In genomic region chr10:11707936-11708335, GRCh38 we compare ENCODE assay signal across 17 cellular contexts. TPM values are rescaled to one million over a fixed set of nuclear protein-coding genes. Genes with fewer than 3 reads are reported as not detected.
A peak's percentile ranks its signal among the peaks of the same experiment; 100 is the strongest.
DNase-seq lines count a peak whose midpoint lies in the region; ATAC-seq, FAIRE-seq and TF ChIP-seq lines count a peak whose summit lies in the region.
"Had no signal": no experiment of that assay in that cellular context is flagged by ENCODE, and none has a peak within 500 bp of the region (broad histone marks: within the 10 kb centered on the region; RNA-seq: fewer than 3 reads in every experiment).

No MANE protein-coding gene starts in this region.

- 66% methylated on average over 11 of the region's 12 CpGs for WGBS in K562 (ENCODE audit: insufficient coverage, low coverage, missing lambda C conversion rate)
- 36% methylated on average over 8 of the region's 12 CpGs for WGBS in right lobe of liver (ENCODE audit: insufficient coverage, low coverage, low lambda C conversion rate, missing lambda C conversion rate)
- WGBS in mesenchymal stem cell: 67% methylated on average over 12 of the region's 12 CpGs

- H3K23ac ChIP-seq in mesenchymal stem cell (ENCODE audit: low read length in 2 of 2): no peak overlapping the region

- no peaks in the 10 kb centered on the region for H3K36me3 ChIP-seq in K562 (ENCODE audit: control insufficient read depth, insufficient read depth, low read length)
- H3K36me3 ChIP-seq in right lobe of liver: no peaks in the 10 kb centered on the region
- H3K36me3 ChIP-seq in upper lobe of right lung: no peaks in the 10 kb centered on the region
- H3K36me3 ChIP-seq in mesenchymal stem cell (ENCODE audit: control insufficient read depth in 1 of 2, insufficient read depth in 2 of 2, low read depth in 1 of 2, low read length in 2 of 2): no peaks in the 10 kb centered on the region

- no peak overlapping the region for H4K8ac ChIP-seq in mesenchymal stem cell (ENCODE audit: low read length)

- ATAC-seq in K562 (no peak), right lobe of liver (peak in 3 of 4 donors; percentile 25 to 38 (median 31)), upper lobe of right lung (peak; percentile 74)
- ATAC-seq: GM12878, GM23338 had no signal

- H3K9me3 ChIP-seq in K562 (replicated peaks; ENCODE audit: control insufficient read depth, insufficient read depth, low read depth, low read length): no peaks in the 10 kb centered on the region
- no peaks in the 10 kb centered on the region for H3K9me3 ChIP-seq in right lobe of liver
- no peaks in the 10 kb centered on the region for H3K9me3 ChIP-seq in upper lobe of right lung
- H3K9me3 ChIP-seq in mesenchymal stem cell (ENCODE audit: control insufficient read depth, low read length): no peaks in the 10 kb centered on the region

- intact Hi-C loops in K562 (cut with micrococcal nuclease) (no loop called here), right lobe of liver (cut with DNase I) (no loop called here), upper lobe of right lung (cut with DNase I) (no loop called here)

- no peak overlapping the region for H2AK5ac ChIP-seq in mesenchymal stem cell (ENCODE audit: low read length, severe bottlenecking)

- no peak overlapping the region for H2BK15ac ChIP-seq in mesenchymal stem cell (ENCODE audit: low read depth, poor library complexity, severe bottlenecking)

- TF ChIP-seq RAD21 in K562 (CRISPR knock-in tag; conservative IDR thresholded peaks at IDR 0.05 in 1 of 2, IDR thresholded peaks at IDR 0.05 in 1 of 2): no peak

- BruUV-seq in K562 (replicated peaks; lab: Mats Ljungman, UMichigan): no TSS peak

- CTCF ChIA-PET in K562 (lab: Yijun Ruan, JAX; ENCODE audit: low intra/inter-chr PET ratio): no interaction called here

- H3K79me1 ChIP-seq in mesenchymal stem cell (replicated peaks; ENCODE audit: low read length, poor library complexity, severe bottlenecking): no peaks in the 10 kb centered on the region

- no peaks in the 10 kb centered on the region for H3K27me3 ChIP-seq in K562 (ENCODE audit: control insufficient read depth in 2 of 2, insufficient read depth in 2 of 2, low read length in 2 of 2)
- no peaks in the 10 kb centered on the region for H3K27me3 ChIP-seq in right lobe of liver
- H3K27me3 ChIP-seq in upper lobe of right lung: no peaks in the 10 kb centered on the region
- H3K27me3 ChIP-seq in mesenchymal stem cell (ENCODE audit: control insufficient read depth in 1 of 2, insufficient read depth in 1 of 2, low read length in 2 of 2): peaks cover 23 to 42% of the 10 kb centered on the region in 2 experiments

- H3K18ac ChIP-seq in mesenchymal stem cell (ENCODE audit: low read depth in 1 of 2, low read length in 2 of 2): no peak overlapping the region

- TF ChIP-seq EP300 in K562 (IDR thresholded peaks at IDR 0.05; ENCODE audit: low read length): no peak

- in situ Hi-C loops in K562 (cut with MboI): no loop called here

- no peak overlapping the region for H3K14ac ChIP-seq in mesenchymal stem cell (ENCODE audit: low read length in 2 of 2)

- no peaks in the 10 kb centered on the region for H4K20me1 ChIP-seq in K562 (replicated peaks; ENCODE audit: control insufficient read depth, insufficient read depth, low read length)

- no peaks in the 10 kb centered on the region for H3K79me2 ChIP-seq in K562 (ENCODE audit: control insufficient read depth, insufficient read depth, low read length)

- no peak overlapping the region for H2BK120ac ChIP-seq in mesenchymal stem cell (ENCODE audit: low read depth, low read length)

- no peak for TF ChIP-seq POLR2A in K562 (conservative IDR thresholded peaks at IDR 0.05)
- TF ChIP-seq POLR2A in right lobe of liver (IDR thresholded peaks at IDR 0.05): no peak

- DNase-seq in DMS 273 treated with DMSO at 0.1 percent for 48 hours (lab: John Stamatoyannopoulos, UW) (peak; percentile 46), K562 (ENCODE audit: extremely low read depth in 1 of 4, low spot score in 3 of 4) (no peak), right lobe of liver (no peak), upper lobe of right lung (no peak), GOT3 (lab: John Stamatoyannopoulos, UW) (no peak), T-helper 1 cell (no peak), mesenchymal stem cell (no peak)
- DNase-seq: AML-193, NCI-H1092 treated with DMSO at 0.1 percent for 48 hours, NCI-H2029 treated with DMSO at 0.1 percent for 48 hours, NCI-H526 treated with DMSO at 0.1 percent for 48 hours, Right ventricle myocardium superior had no signal

- H3K4me1 ChIP-seq in K562 (replicated peaks in 1 of 2; ENCODE audit: control insufficient read depth in 2 of 2, insufficient read depth in 2 of 2, low read length in 2 of 2) (peaks cover 39 to 54% of the 10 kb centered on the region in 2 experiments), right lobe of liver (peaks cover 0 to 24% (median 10%) of the 10 kb centered on the region in 4 donors), upper lobe of right lung (no peaks in the 10 kb centered on the region), mesenchymal stem cell (ENCODE audit: control insufficient read depth, insufficient read depth, low read depth, low read length) (no peaks in the 10 kb centered on the region)

- no peak overlapping the region for H3K9ac ChIP-seq in K562 (ENCODE audit: insufficient read depth in 1 of 2, low read depth in 2 of 2, low read length in 2 of 2)
- H3K9ac ChIP-seq in mesenchymal stem cell (ENCODE audit: low read length): no peak overlapping the region

- H2BK12ac ChIP-seq in mesenchymal stem cell (ENCODE audit: low read length in 2 of 2): no peak overlapping the region

- H3K27ac ChIP-seq in K562 (ENCODE audit: extremely low read depth, low read depth, low read length) (no peak overlapping the region), right lobe of liver (no peak overlapping the region), upper lobe of right lung (no peak overlapping the region), mesenchymal stem cell (ENCODE audit: low read length, poor library complexity, severe bottlenecking) (no peak overlapping the region)
- H3K27ac ChIP-seq: C4-2B had no signal

- TF ChIP-seq CTCF in K562 (IDR thresholded peaks at IDR 0.05 in 2 of 3, conservative IDR thresholded peaks at IDR 0.05 in 1 of 3; ENCODE audit: insufficient read depth in 2 of 3, low read depth in 1 of 3, low read length in 3 of 3) (no peak), right lobe of liver (IDR thresholded peaks at IDR 0.05) (no peak), upper lobe of right lung (IDR thresholded peaks at IDR 0.05) (no peak)

- H2BK5ac ChIP-seq in mesenchymal stem cell (ENCODE audit: low read depth, low read length, poor library complexity, severe bottlenecking): no peak overlapping the region

- no peak overlapping the region for H4K91ac ChIP-seq in mesenchymal stem cell (ENCODE audit: low read length)

- H3K9me1 ChIP-seq in K562 (ENCODE audit: control insufficient read depth, insufficient read depth, low read length): no peaks in the 10 kb centered on the region

- POLR2A ChIA-PET in K562 (lab: Yijun Ruan, JAX): interaction anchor here (1.3 kb wide), 2 partner anchors 9 to 50 kb away, joined by 3 to 4 read pairs; no protein-coding TSS in a partner anchor

- H2AFZ ChIP-seq in K562 (ENCODE audit: low read depth, low read length): 0 out of 2 replicates have a peak overlapping the region, but pooled peaks have one; percentile 32
- H2AFZ ChIP-seq in mesenchymal stem cell (ENCODE audit: low read depth, low read length): no peak overlapping the region
- H2AFZ ChIP-seq: GM23338 had no signal

- no peak overlapping the region for H3K4me2 ChIP-seq in K562 (ENCODE audit: insufficient read depth, low read length)
- H3K4me2 ChIP-seq in mesenchymal stem cell (ENCODE audit: low read length, poor library complexity, severe bottlenecking): no peak overlapping the region
- H3K4me2 ChIP-seq: GM23338 had no signal

- FAIRE-seq in K562 (lab: Jason Lieb, UNC): no peak
- FAIRE-seq: GM12878, RCC 7860 had no signal

- H3K4me3 ChIP-seq in K562: no peak overlapping the region
- H3K4me3 ChIP-seq in right lobe of liver: no peak overlapping the region
- H3K4me3 ChIP-seq in upper lobe of right lung: no peak overlapping the region
- no peak overlapping the region for H3K4me3 ChIP-seq in mesenchymal stem cell (ENCODE audit: insufficient read depth in 1 of 2, low read depth in 1 of 2, low read length in 2 of 2)
- H3K4me3 ChIP-seq: GM12878, GM23338 had no signal

- H3K4ac ChIP-seq in mesenchymal stem cell (ENCODE audit: low read depth in 1 of 2, low read length in 2 of 2): no peak overlapping the region

TF ChIP-seq in K562, 482 proteins besides CTCF, POLR2A, EP300 and RAD21 (continues in another document):
- TF ChIP-seq PPARD (CRISPR knock-in tag; IDR thresholded peaks at IDR 0.05): no peak
- no peak for TF ChIP-seq CBFA2T2 (conservative IDR thresholded peaks at IDR 0.05)

RNA-seq across cellular contexts. Expression of gene ECHDC3, which starts 34.2 kb away (rescaled TPM):
- total RNA-seq in K562 (2011; cell fraction: chromatin; rRNA removed; ENCODE audit: low replicate concordance): 4.0 and 10.2 TPM in 2 replicates
- 9.7 and 10.3 TPM in 2 replicates for total RNA-seq in K562 (2011; cell fraction: nucleolus; rRNA removed)
- 5.5 and 5.7 TPM in 2 replicates for total RNA-seq in K562 (2011; cell fraction: nucleoplasm; rRNA removed)
- total RNA-seq in K562 (2014; rRNA removed) (19.4 and 25.7 TPM in 2 replicates), K562 (2014; rRNA removed; fragmentation: Illumina TruSeq; extraction: Trizol) (8.9 and 9.0 TPM in 2 replicates), K562 (2015; rRNA removed; fragmentation: Illumina TruSeq; extraction: Trizol) (12.6 and 14.0 TPM in 2 replicates), K562 (2021) (17.3 and 17.9 TPM in 2 replicates), right lobe of liver (100 to 1,000 TPM in 5 of 6 experiments, 10 to 100 TPM in 1; 85.0 to 304 (median 130) TPM), upper lobe of right lung (39.4 TPM)
- polyA plus RNA-seq in K562 (2011; rRNA removed) (16.1 and 21.9 TPM in 2 replicates), K562 (2014; fragmentation: Illumina TruSeq; extraction: Trizol) (15.7 and 17.1 TPM in 2 replicates), K562 (2014; fragmentation: Nextera tagmentation; extraction: Ambion mirVana) (under 1 TPM; 0.53 to 0.67 TPM), K562 (2014; rRNA removed) (10.0 and 17.7 TPM in 2 replicates)
- 17.5 and 35.2 TPM in 2 replicates for polyA plus RNA-seq in K562 (2011; cell fraction: cytosol; rRNA removed)
- 14.3 and 27.7 TPM in 2 replicates for polyA plus RNA-seq in K562 (2011; cell fraction: nucleus; rRNA removed)
- 8.6 and 12.1 TPM in 2 replicates for polyA plus RNA-seq in K562 (2012)
- polyA minus RNA-seq in K562 (2011; rRNA and poly(A)+ RNA removed): 8.7 and 16.4 TPM in 2 replicates
- 7.0 and 9.4 TPM in 2 replicates for polyA minus RNA-seq in K562 (2011; cell fraction: cytosol; rRNA and poly(A)+ RNA removed)
- polyA minus RNA-seq in K562 (2011; cell fraction: nucleus; rRNA and poly(A)+ RNA removed): 7.4 and 10.4 TPM in 2 replicates
- 2.7 TPM for polyA plus RNA-seq in mesenchymal stem cell (2013, experiment 1 of 2)
- polyA plus RNA-seq in mesenchymal stem cell (2013, experiment 2 of 2): 2.6 TPM
- total RNA-seq: OCI-LY7 had no signal
